In the genomic region with DNA sequence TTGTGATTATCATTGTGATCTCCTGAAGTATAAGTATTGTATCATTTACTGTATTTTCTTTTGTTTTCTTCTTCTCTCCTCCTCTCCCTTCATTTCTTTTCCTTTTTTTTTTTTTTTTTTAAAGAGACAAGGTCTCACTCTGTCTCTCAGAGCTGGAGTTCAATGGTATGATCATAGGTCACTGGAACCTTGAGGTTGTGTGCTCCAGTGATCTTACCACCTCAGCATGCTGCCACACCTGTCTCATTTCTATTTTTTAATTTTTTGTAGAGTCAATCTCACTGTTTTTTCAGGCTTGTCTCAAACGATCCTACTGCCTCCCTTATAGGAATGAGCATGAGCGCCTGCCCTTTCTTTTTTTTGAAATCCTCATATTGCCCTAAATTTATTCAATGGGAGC, we compare ENCODE assay signal across 26 cellular contexts. TPM values are rescaled to one million over a fixed set of nuclear protein-coding genes. Genes with fewer than 3 reads are reported as not detected.
DNase-seq lines count a peak whose midpoint lies in the region; ATAC-seq, FAIRE-seq and TF ChIP-seq lines count a peak whose summit lies in the region.
"Had no signal": no experiment of that assay in that cellular context is flagged by ENCODE, and none has a peak within 500 bp of the region (broad histone marks: within the 10 kb centered on the region; RNA-seq: fewer than 3 reads in every experiment).

No MANE protein-coding gene starts in this region.

- peak overlapping the region in 2 of 3 donors; percentile 21 to 32 for H3K27ac Mint-ChIP-seq in CD4-positive, CD25-positive, alpha-beta regulatory T cell
- peak overlapping the region; percentile 8 for H3K27ac Mint-ChIP-seq in progenitor cell of endocrine pancreas

- H3K9ac ChIP-seq in GM12878 (ENCODE audit: control insufficient read depth, insufficient read depth, low read length) = no peak overlapping the region
- H3K9ac ChIP-seq: BLaER1 treated with 17β-estradiol and CSF1 and Interleukin-3, amounts not matched to agents 10 nM and 100 nM; GM23248 had no signal

- CTCF ChIA-PET in GM12878 (lab: Yijun Ruan, JAX) = interaction anchor here (0.9 to 1.4 kb wide), 3 partner anchors 13 to 27 kb away, joined by 4 to 5 read pairs (median 5); a partner anchor contains a TSS

- no peaks in the 10 kb centered on the region for H3K4me1 ChIP-seq in CD4-positive, CD25-positive, alpha-beta regulatory T cell (ENCODE audit: control insufficient read depth, insufficient read depth, low read length, poor library complexity, severe bottlenecking)
- no peaks in the 10 kb centered on the region for H3K4me1 ChIP-seq in GM12878 (ENCODE audit: control insufficient read depth, insufficient read depth, low read length)
- H3K4me1 ChIP-seq in SJCRH30 = no peaks in the 10 kb centered on the region
- H3K4me1 ChIP-seq: A549; BE2C; BLaER1 treated with 17β-estradiol and CSF1 and Interleukin-3, amounts not matched to agents 10 nM and 100 nM had no signal

- no peak for ATAC-seq in CD4-positive, CD25-positive, alpha-beta regulatory T cell (ENCODE audit: low read depth in 2 of 2)
- ATAC-seq in HG02610 (IDR thresholded peaks at IDR 0.05; ENCODE audit: unreplicated experiment) (peak; percentile 76), GM12878 (peak; percentile 45; the same call in 2 of the 3 replicates), HG03095 (IDR thresholded peaks at IDR 0.05; ENCODE audit: unreplicated experiment) (no peak), GM18907 (IDR thresholded peaks at IDR 0.05; ENCODE audit: unreplicated experiment) (no peak)
- ATAC-seq: A549 had no signal

- no peaks in the 10 kb centered on the region for H3K79me2 ChIP-seq in GM12878 (ENCODE audit: control insufficient read depth, insufficient read depth, low read length)

- no peak overlapping the region for H3K4me3 Mint-ChIP-seq in CD4-positive, CD25-positive, alpha-beta regulatory T cell
- no peak overlapping the region for H3K4me3 Mint-ChIP-seq in progenitor cell of endocrine pancreas (ENCODE audit: low read depth)
- H3K4me3 Mint-ChIP-seq: CD14-positive monocyte; CD4-positive, alpha-beta memory T cell had no signal

- in situ Hi-C loops in GM12878 (cut with MboI) = no loop called here

- H3K4me2 ChIP-seq in GM12878 (ENCODE audit: control insufficient read depth, insufficient read depth) = no peak overlapping the region
- H3K4me2 ChIP-seq: A549; BLaER1 treated with 17β-estradiol and CSF1 and Interleukin-3, amounts not matched to agents 10 nM and 100 nM had no signal

- RAD21 ChIA-PET in GM12878 (lab: Charles Lee; ENCODE audit: unreplicated experiment) = interaction anchor here (0.7 kb wide), 1 partner anchor 26 kb away, joined by 4 read pairs; no protein-coding TSS in a partner anchor

- no peak for FAIRE-seq in GM12878 (lab: Jason Lieb, UNC)
- FAIRE-seq: A549, GM12892, GM19239, H1 had no signal

- H3K9me3 Mint-ChIP-seq in CD4-positive, CD25-positive, alpha-beta regulatory T cell = no peaks in the 10 kb centered on the region
- H3K9me3 Mint-ChIP-seq in progenitor cell of endocrine pancreas (ENCODE audit: low read depth) = no peaks in the 10 kb centered on the region
- H3K9me3 Mint-ChIP-seq: CD14-positive monocyte; CD4-positive, alpha-beta memory T cell had no signal

- TF ChIP-seq RAD21 in GM12878 (IDR thresholded peaks at IDR 0.05; ENCODE audit: insufficient read depth, low read depth, low read length) = no peak

- peaks cover 82% of the 10 kb centered on the region for H3K36me3 ChIP-seq in CD4-positive, CD25-positive, alpha-beta regulatory T cell (ENCODE audit: control insufficient read depth, insufficient read depth, low read length)
- H3K36me3 ChIP-seq in GM12878 (ENCODE audit: control insufficient read depth in 2 of 2, insufficient read depth in 2 of 2, low read length in 1 of 2) (peaks cover 5 to 17% of the 10 kb centered on the region in 2 experiments; a peak in 2 of 4 replicates), SJCRH30 (peaks cover 58% of the 10 kb centered on the region)

- peaks cover 36% of the 10 kb centered on the region for H3K36me3 Mint-ChIP-seq in CD4-positive, CD25-positive, alpha-beta regulatory T cell
- H3K36me3 Mint-ChIP-seq in progenitor cell of endocrine pancreas (ENCODE audit: insufficient read depth) = peaks cover 18% of the 10 kb centered on the region

- no peak overlapping the region for H3K27ac ChIP-seq in CD4-positive, CD25-positive, alpha-beta regulatory T cell (ENCODE audit: insufficient read depth, low read length, poor library complexity, severe bottlenecking)
- H3K27ac ChIP-seq in GM12878 (ENCODE audit: control insufficient read depth, insufficient read depth) = no peak overlapping the region
- no peak overlapping the region for H3K27ac ChIP-seq in SJCRH30
- H3K27ac ChIP-seq: A549; BLaER1 treated with 17β-estradiol and CSF1 and Interleukin-3, amounts not matched to agents 10 nM and 100 nM; GM23248 had no signal

- WGBS in GM12878 (ENCODE audit: insufficient coverage, insufficient replicate concordance, low lambda C conversion rate, missing lambda C conversion rate) = 46% methylated on average over 2 of the region's 2 CpGs

- no peak overlapping the region for H3K4me3 ChIP-seq in CD4-positive, CD25-positive, alpha-beta regulatory T cell (ENCODE audit: low read depth, low read length)
- H3K4me3 ChIP-seq in GM12878 (no peak overlapping the region), SJCRH30 (no peak overlapping the region)
- H3K4me3 ChIP-seq: A549; BLaER1 treated with 17β-estradiol and CSF1 and Interleukin-3, amounts not matched to agents 10 nM and 100 nM; GM23248 had no signal

- no peak overlapping the region for H2AFZ ChIP-seq in GM12878 (ENCODE audit: control insufficient read depth, low read depth, low read length)
- H2AFZ ChIP-seq: GM23248 had no signal

- H4K20me1 ChIP-seq in GM12878 (ENCODE audit: control insufficient read depth, insufficient read depth) = no peaks in the 10 kb centered on the region

- SMC1A ChIA-PET in GM12878 (lab: Charles Lee; ENCODE audit: uncharacterized antibody, unreplicated experiment) = interaction anchor here (0.6 to 2.4 kb wide), 4 partner anchors 10 to 205 kb away, joined by 3 to 7 read pairs (median 4); no protein-coding TSS in a partner anchor

- no peaks in the 10 kb centered on the region for H3K27me3 Mint-ChIP-seq in CD4-positive, CD25-positive, alpha-beta regulatory T cell
- no peaks in the 10 kb centered on the region for H3K27me3 Mint-ChIP-seq in progenitor cell of endocrine pancreas
- H3K27me3 Mint-ChIP-seq: CD4-positive, alpha-beta memory T cell had no signal

- BruUV-seq in GM12878 (replicated peaks; lab: Mats Ljungman, UMichigan) = no TSS peak

- H3K9me3 ChIP-seq in CD4-positive, CD25-positive, alpha-beta regulatory T cell (ENCODE audit: control insufficient read depth in 2 of 2, low read length in 2 of 2) = no peaks in the 10 kb centered on the region
- no peaks in the 10 kb centered on the region for H3K9me3 ChIP-seq in GM12878 (replicated peaks; ENCODE audit: control insufficient read depth, insufficient read depth, low read length)
- no peaks in the 10 kb centered on the region for H3K9me3 ChIP-seq in SJCRH30 (replicated peaks)
- H3K9me3 ChIP-seq: A549; BE2C; BLaER1 treated with 17β-estradiol and CSF1 and Interleukin-3, amounts not matched to agents 10 nM and 100 nM had no signal

- H3K27me3 ChIP-seq in CD4-positive, CD25-positive, alpha-beta regulatory T cell (ENCODE audit: control insufficient read depth, insufficient read depth, low read length) = no peaks in the 10 kb centered on the region
- no peaks in the 10 kb centered on the region for H3K27me3 ChIP-seq in GM12878 (replicated peaks in 1 of 2; ENCODE audit: control insufficient read depth in 2 of 2, insufficient read depth in 2 of 2, low read length in 1 of 2)
- no peaks in the 10 kb centered on the region for H3K27me3 ChIP-seq in SJCRH30
- H3K27me3 ChIP-seq: BE2C; BLaER1 treated with 17β-estradiol and CSF1 and Interleukin-3, amounts not matched to agents 10 nM and 100 nM had no signal

- DNase-seq in CD4-positive, CD25-positive, alpha-beta regulatory T cell = no peak
- DNase-seq in GM12878 (ENCODE audit: low read depth, low spot score) (no peak), progenitor cell of endocrine pancreas (ENCODE audit: low spot score, unreplicated experiment) (no peak), SJCRH30 (no peak)
- DNase-seq: 8988T; ACHN; AML-193; BE2C; Calu3; CD4-positive, alpha-beta memory T cell; COR-L47; DMS53; DMS79 treated with DMSO at 0.1 percent for 48 hours; GF-D8; GM23248; H7; HCEC 1CT had no signal

- intact Hi-C loops in GM12878 (cut with micrococcal nuclease; ENCODE audit: unreplicated experiment) = no loop called here

- TF ChIP-seq CTCF in GM12878 (IDR thresholded peaks at IDR 0.05 in 2 of 3, conservative IDR thresholded peaks at IDR 0.05 in 1 of 3; ENCODE audit: control insufficient read depth in 2 of 3, extremely low read depth in 1 of 3, insufficient read depth in 1 of 3, low read depth in 3 of 3, low read length in 3 of 3) (no peak), progenitor cell of endocrine pancreas (IDR thresholded peaks at IDR 0.05; ENCODE audit: unreplicated experiment) (no peak)

- TF ChIP-seq POLR2A in GM12878 (IDR thresholded peaks at IDR 0.05; ENCODE audit: low read depth, low read length) = no peak

- POLR2A ChIA-PET in GM12878 (lab: Charles Lee) = interaction anchor here (0.7 kb wide), 1 partner anchor 12 kb away, joined by 3 read pairs; no protein-coding TSS in a partner anchor

- TF ChIP-seq EP300 in GM12878 (IDR thresholded peaks at IDR 0.05; ENCODE audit: borderline replicate concordance in 1 of 2, control insufficient read depth in 1 of 2, low read depth in 2 of 2, low read length in 2 of 2) = no peak

- H3K4me1 Mint-ChIP-seq in CD4-positive, CD25-positive, alpha-beta regulatory T cell = peaks cover 8 to 12% (median 11%) of the 10 kb centered on the region in 4 donors
- peaks cover 8% of the 10 kb centered on the region for H3K4me1 Mint-ChIP-seq in progenitor cell of endocrine pancreas (ENCODE audit: low read depth)
- H3K4me1 Mint-ChIP-seq: CD14-positive monocyte had no signal

RNA-seq across cellular contexts. Expression of a gene that starts 23.4 kb away (rescaled TPM):
- 44.7 TPM for total RNA-seq in CD4-positive, CD25-positive, alpha-beta regulatory T cell
- polyA plus RNA-seq in CD4-positive, CD25-positive, alpha-beta regulatory T cell = 10 to 100 TPM; 45.4 to 53.2 (median 47.3) TPM
- total RNA-seq in GM12878 (2013; cell fraction: nucleolus; rRNA removed) = 64.2 and 73.2 TPM in 2 replicates
- total RNA-seq in GM12878 (2014; rRNA removed) (42.4 and 54.6 TPM in 2 replicates), GM12878 (2014; rRNA removed; fragmentation: Illumina TruSeq; extraction: Trizol) (46.5 and 53.3 TPM in 2 replicates), GM12878 (2021) (57.3 and 60.0 TPM in 2 replicates), progenitor cell of endocrine pancreas (46.6 and 48.3 TPM in 2 replicates)
- 29.8 TPM for polyA plus RNA-seq in GM12878 (2011; ENCODE audit: low read depth)
- polyA plus RNA-seq in GM12878 (2011; rRNA removed) (64.1 and 91.9 TPM in 2 replicates), GM12878 (2014; fragmentation: Illumina TruSeq; extraction: Trizol) (56.8 and 68.8 TPM in 2 replicates), GM12878 (2014; fragmentation: Nextera tagmentation; extraction: Ambion mirVana) (10 to 100 TPM; 54.6 to 66.8 TPM), GM12878 (2014; rRNA removed) (27.6 and 34.2 TPM in 2 replicates), GM12878 (2016; fragmentation: Nextera tagmentation; extraction: Ambion mirVana) (10 to 100 TPM; 54.3 to 60.6 TPM)
- 27.0 and 28.1 TPM in 2 replicates for polyA plus RNA-seq in GM12878 (2011; cell fraction: cytosol; rRNA removed)
- polyA plus RNA-seq in GM12878 (2011; cell fraction: nucleus; rRNA removed) = 41.0 and 43.5 TPM in 2 replicates
- polyA plus RNA-seq in GM12878 (2012) = 36.5 and 50.1 TPM in 2 replicates
- polyA minus RNA-seq in GM12878 (2011; rRNA and poly(A)+ RNA removed) = 85.2 and 109 TPM in 2 replicates
- polyA minus RNA-seq in GM12878 (2011; cell fraction: cytosol; rRNA and poly(A)+ RNA removed) = 31.6 and 38.0 TPM in 2 replicates
- polyA minus RNA-seq in GM12878 (2011; cell fraction: nucleus; rRNA and poly(A)+ RNA removed) = 50.3 and 61.8 TPM in 2 replicates
- 63.7 and 73.1 TPM in 2 replicates for total RNA-seq in SJCRH30 (2014; rRNA removed; shearing (Covaris generic))

Comparison
In these comparisons a context has a peak if more than half of its experiments do, and no peak if none do; other contexts are left out.
1. ATAC-seq: peak in HG02610 (single experiment) and GM12878 (single experiment); none in CD4-positive, CD25-positive, alpha-beta regulatory T cell (0 of 2), HG03095 (single experiment) and GM18907 (single experiment).